ENCODE assay signal across 16 cellular contexts in genomic region chr20:15673206-15673605, GRCh38.
A peak's percentile ranks its signal among the peaks of the same experiment; 100 is the strongest.
DNase-seq lines count a peak whose midpoint lies in the region; ATAC-seq and TF ChIP-seq lines count a peak whose summit lies in the region.
"Had no signal": no experiment of that assay in that cellular context is flagged by ENCODE, and none has a peak within 500 bp of the region (broad histone marks: within the 10 kb centered on the region; RNA-seq: fewer than 3 reads in every experiment).

No MANE protein-coding gene starts in this region.

- CTCF ChIA-PET in PC-3 (lab: Charles Lee), result interaction anchor here (0.6 kb wide), 2 partner anchors 19 to 177 kb away, joined by 3 to 4 read pairs; no protein-coding TSS in a partner anchor

- H3K27me3 ChIP-seq in PC-3 (ENCODE audit: low read length), result no peaks in the 10 kb centered on the region

- POLR2A ChIA-PET in PC-3 (lab: Charles Lee; ENCODE audit: unreplicated experiment), result interaction anchor here (0.5 kb wide), 1 partner anchor 146 kb away, joined by 5 read pairs; no protein-coding TSS in a partner anchor

- H3K9me2 ChIP-seq in PC-3 (replicated peaks; ENCODE audit: low read length), result no peaks in the 10 kb centered on the region

- peaks cover 4% of the 10 kb centered on the region for H3F3A ChIP-seq in PC-3 (ENCODE audit: low read length, unreplicated experiment)

- peak; percentile 77 for ATAC-seq in PC-3
- ATAC-seq in GM21423 (IDR thresholded peaks at IDR 0.05; ENCODE audit: unreplicated experiment), result no peak
- ATAC-seq: stimulated activated effector memory CD8-positive, alpha-beta T cell treated with anti-CD3 and anti-CD28 coated beads, Interleukin-12 subunit alpha, Interleukin-12 subunit beta, amount 100 ng/mL, for 72 hours had no signal

- H3K36me3 ChIP-seq in PC-3 (ENCODE audit: low read depth, low read length), result no peaks in the 10 kb centered on the region

- H3K9ac ChIP-seq in PC-3 (ENCODE audit: low read length), result no peak overlapping the region
- H3K9ac ChIP-seq: KMS-11, parathyroid adenoma had no signal

- H4K20me1 ChIP-seq in PC-3 (ENCODE audit: low read length), result no peaks in the 10 kb centered on the region

- no peaks in the 10 kb centered on the region for H3K9me3 ChIP-seq in PC-3 (ENCODE audit: low read length)

- intact Hi-C loops in PC-3 (cut with micrococcal nuclease), result loop anchor here (1.0 kb wide), 1 partner anchor 30 kb away; no protein-coding TSS in a partner anchor

- H3K4me3 ChIP-seq in PC-3 (ENCODE audit: low read length), result no peak overlapping the region

- H3K4me2 ChIP-seq in PC-3 (ENCODE audit: low read length), result peak overlapping the region; percentile 21
- H3K4me2 ChIP-seq: KMS-11 had no signal

- DNase-seq in AG09319 (ENCODE audit: extremely low read depth, low read depth) (peak; percentile 28), PC-3 (peak; percentile 96), epithelial cell of prostate (ENCODE audit: low read depth, low spot score) (no peak), myocyte (ENCODE audit: low read depth) (peak; percentile 75), mucosa of gallbladder (ENCODE audit: low spot score) (no peak)
- no peak for DNase-seq in activated T-cell treated with anti-CD3 and anti-CD28 coated beads, Interleukin-2, amount 50 U/mL, for 1 hour
- DNase-seq in stimulated activated naive CD4-positive, alpha-beta T cell (lab: John Stamatoyannopoulos, UW), result no peak
- DNase-seq: activated naive CD8-positive, alpha-beta T cell treated with anti-CD3 and anti-CD28 coated beads for 36 hours; effector CD8-positive, alpha-beta T cell; NCI-H2029; NK-92 treated with Interleukin-12 subunit alpha and Interleukin-12 subunit beta, amount 100 ng/mL, for 24 hours had no signal

- H3K27ac ChIP-seq in PC-3 (ENCODE audit: low read length) (peak overlapping the region; percentile 40), epithelial cell of prostate (peak overlapping the region; percentile 38)
- H3K27ac ChIP-seq: C4-2B, KMS-11, parathyroid adenoma had no signal

- TF ChIP-seq CTCF in AG09319 (IDR thresholded peaks at IDR 0.05; ENCODE audit: low read depth, low read length) (no peak), PC-3 (conservative IDR thresholded peaks at IDR 0.05; ENCODE audit: low read depth, low read length) (no peak)

- BruUV-seq in PC-3 (replicated peaks; lab: Mats Ljungman, UMichigan), result no TSS peak

- H3K79me2 ChIP-seq in PC-3 (ENCODE audit: low read length), result no peaks in the 10 kb centered on the region
- H3K79me2 ChIP-seq: parathyroid adenoma had no signal

- peaks cover 46% of the 10 kb centered on the region for H3K4me1 ChIP-seq in PC-3 (ENCODE audit: insufficient read depth, low read length)
- H3K4me1 ChIP-seq: parathyroid adenoma had no signal

- H2AFZ ChIP-seq in PC-3 (ENCODE audit: low read length), result no peak overlapping the region
- H2AFZ ChIP-seq: parathyroid adenoma had no signal

Comparison
In these comparisons a context has a peak if more than half of its experiments do, and no peak if none do; other contexts are left out.
1. DNase-seq: peak in AG09319 (single experiment), PC-3 (single experiment) and myocyte (single experiment); none in epithelial cell of prostate (single experiment), activated T-cell treated with anti-CD3 and anti-CD28 coated beads, Interleukin-2, amount 50 U/mL, for 1 hour (single experiment), mucosa of gallbladder (single experiment) and stimulated activated naive CD4-positive, alpha-beta T cell (0 of 6).